Comparison of ENCODE assay signal across 14 cellular contexts in genomic region chr2:226544581-226545210, GRCh38.
DNase-seq lines count a peak whose midpoint lies in the region; FAIRE-seq and TF ChIP-seq lines count a peak whose summit lies in the region.
"Had no signal": no experiment of that assay in that cellular context is flagged by ENCODE, and none has a peak within 500 bp of the region (broad histone marks: within the 10 kb centered on the region; RNA-seq: fewer than 3 reads in every experiment).

No MANE protein-coding gene starts in this region.

- no peaks in the 10 kb centered on the region for H3K36me3 Mint-ChIP-seq in CD8-positive, alpha-beta memory T cell

- peak; percentile 8 for DNase-seq in HS-27A (ENCODE audit: low read depth)
- DNase-seq in RCC 7860 (ENCODE audit: low spot score) = peak; percentile 49
- peak; percentile 49 for DNase-seq in fibroblast of mammary gland (ENCODE audit: low read depth)
- peak; percentile 15 for DNase-seq in skeletal muscle cell (ENCODE audit: low read depth)
- no peak for DNase-seq in stimulated activated CD4-positive, alpha-beta T cell treated with anti-CD3 and anti-CD28 coated beads, Interleukin-4, amount 100 ng/mL, for 1 hour
- no peak for DNase-seq in activated effector memory CD4-positive, alpha-beta T cell treated with anti-CD3 and anti-CD28 coated beads, Interleukin-2, amount 50 U/mL, for 16 hours
- DNase-seq in CD8-positive, alpha-beta memory T cell = no peak
- DNase-seq: NCI-H1048; NCI-H2227 treated with DMSO at 0.1 percent for 48 hours; NCI-H526; NK-92 treated with Interleukin-12 subunit alpha and Interleukin-12 subunit beta, amount 100 ng/mL, for 24 hours; Right ventricle myocardium superior had no signal

- H3K4me1 Mint-ChIP-seq in CD8-positive, alpha-beta memory T cell = no peaks in the 10 kb centered on the region

- no peak for TF ChIP-seq CTCF in fibroblast of mammary gland (conservative IDR thresholded peaks at IDR 0.05; ENCODE audit: control insufficient read depth, insufficient read depth, low read depth, low read length)

- H3K9me3 ChIP-seq in CD8-positive, alpha-beta memory T cell (ENCODE audit: low read length) = no peaks in the 10 kb centered on the region
- H3K9me3 ChIP-seq: BLaER1 had no signal

- H3K4me1 ChIP-seq in CD8-positive, alpha-beta memory T cell (ENCODE audit: insufficient read depth, low read length) = no peaks in the 10 kb centered on the region
- H3K4me1 ChIP-seq: BLaER1 had no signal

- H3K27me3 ChIP-seq in CD8-positive, alpha-beta memory T cell (ENCODE audit: insufficient read depth, low read length, poor library complexity, severe bottlenecking) = no peaks in the 10 kb centered on the region
- H3K27me3 ChIP-seq: BLaER1 had no signal

- no peak overlapping the region for H3K27ac ChIP-seq in CD8-positive, alpha-beta memory T cell (ENCODE audit: low read depth, low read length)
- H3K27ac ChIP-seq: BLaER1 had no signal

- H3K27ac Mint-ChIP-seq in CD8-positive, alpha-beta memory T cell = no peak overlapping the region

- H3K9me3 Mint-ChIP-seq in CD8-positive, alpha-beta memory T cell = peaks cover 0 to 5% (median 0%) of the 10 kb centered on the region in 5 donors

- H3K4me3 ChIP-seq in fibroblast of mammary gland (ENCODE audit: control insufficient read depth, low read depth, low read length) (no peak overlapping the region), skeletal muscle cell (ENCODE audit: low read depth, low read length) (no peak overlapping the region)
- no peak overlapping the region for H3K4me3 ChIP-seq in CD8-positive, alpha-beta memory T cell (ENCODE audit: low read length)
- H3K4me3 ChIP-seq: BLaER1, K562 had no signal

- FAIRE-seq in RCC 7860 (lab: Jason Lieb, UNC) = no peak
- FAIRE-seq: K562 had no signal

- CTCF ChIA-PET in CD8-positive, alpha-beta memory T cell (lab: Charles Lee) = no interaction called here

- H3K36me3 ChIP-seq in CD8-positive, alpha-beta memory T cell (ENCODE audit: insufficient read depth, low read length) = no peaks in the 10 kb centered on the region
- H3K36me3 ChIP-seq: BLaER1 had no signal

- H3K27me3 Mint-ChIP-seq in CD8-positive, alpha-beta memory T cell = peaks cover 2 to 22% of the 10 kb centered on the region in 2 donors

- no peak overlapping the region for H3K4me3 Mint-ChIP-seq in CD8-positive, alpha-beta memory T cell

- POLR2A ChIA-PET in CD8-positive, alpha-beta memory T cell (lab: Charles Lee) = no interaction called here

Comparison
In these comparisons a context has a peak if more than half of its experiments do, and no peak if none do; other contexts are left out.
1. DNase-seq: peak in HS-27A (single experiment), RCC 7860 (single experiment), fibroblast of mammary gland (single experiment) and skeletal muscle cell (single experiment); none in stimulated activated CD4-positive, alpha-beta T cell treated with anti-CD3 and anti-CD28 coated beads, Interleukin-4, amount 100 ng/mL, for 1 hour (single experiment), activated effector memory CD4-positive, alpha-beta T cell treated with anti-CD3 and anti-CD28 coated beads, Interleukin-2, amount 50 U/mL, for 16 hours (single experiment) and CD8-positive, alpha-beta memory T cell (0 of 5).